In the genomic region with DNA sequence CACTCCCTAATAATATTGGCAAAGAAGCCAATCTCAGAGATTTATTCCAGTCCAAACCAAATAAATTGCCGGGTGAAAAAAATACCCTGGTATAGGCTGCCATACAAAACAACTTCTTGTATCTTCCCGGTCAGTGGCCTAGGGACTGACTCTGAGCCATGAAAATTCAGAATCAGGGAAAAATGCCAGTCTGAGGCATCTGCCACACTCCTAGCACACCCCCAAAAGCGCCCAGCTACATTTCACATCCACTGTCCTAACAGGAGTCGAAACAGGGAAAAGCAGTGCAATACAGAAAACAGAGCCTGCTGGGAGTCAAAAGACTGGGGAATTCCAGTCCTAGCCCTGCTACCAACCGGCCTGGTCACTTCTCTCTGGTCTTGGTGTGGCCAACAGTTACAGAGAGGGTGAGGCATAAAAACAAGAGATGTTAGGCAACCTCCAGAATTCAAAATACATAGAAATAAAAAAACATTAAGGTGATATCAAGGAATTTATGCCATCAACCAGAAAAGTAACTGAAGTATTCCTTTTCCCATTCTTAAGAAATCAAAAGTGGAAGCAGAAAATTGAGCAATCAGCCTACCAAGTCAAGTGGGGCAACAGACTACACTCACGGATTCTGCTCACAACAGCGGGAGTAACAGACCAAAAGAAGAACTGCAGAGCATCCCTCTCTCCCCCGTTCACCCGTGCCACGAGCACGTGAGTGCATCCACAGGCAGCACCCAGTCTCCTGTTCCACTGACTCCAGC, we compare ENCODE assay signal across 10 cellular contexts. TPM values are rescaled to one million over a fixed set of nuclear protein-coding genes. Genes with fewer than 3 reads are reported as not detected.
A peak's percentile ranks its signal among the peaks of the same experiment; 100 is the strongest.
DNase-seq lines count a peak whose midpoint lies in the region; TF ChIP-seq lines count a peak whose summit lies in the region.
"Had no signal": no experiment of that assay in that cellular context is flagged by ENCODE, and none has a peak within 500 bp of the region (broad histone marks: within the 10 kb centered on the region; RNA-seq: fewer than 3 reads in every experiment).

No MANE protein-coding gene starts in this region.

- H3K36me3 ChIP-seq in cardiac muscle cell (no peaks in the 10 kb centered on the region), rectal smooth muscle tissue (ENCODE audit: control insufficient read depth, insufficient read depth, low read length) (no peaks in the 10 kb centered on the region)

- H3K4me3 ChIP-seq in cardiac muscle cell (no peak overlapping the region), rectal smooth muscle tissue (ENCODE audit: low read length) (peak overlapping the region; percentile 29)

- H3K27me3 ChIP-seq in cardiac muscle cell (no peaks in the 10 kb centered on the region), rectal smooth muscle tissue (ENCODE audit: control insufficient read depth, insufficient read depth, low read length) (no peaks in the 10 kb centered on the region)

- DNase-seq in ELF-1 (ENCODE audit: low read depth, low spot score) = peak; percentile 60
- DNase-seq in amniotic epithelial cell (ENCODE audit: low read depth) = peak; percentile 90
- peak in 1 of 2 donors; percentile 81 for DNase-seq in cardiac muscle cell (ENCODE audit: low read depth in 1 of 2, low spot score in 1 of 2)
- no peak for DNase-seq in COR-L47 (lab: John Stamatoyannopoulos, UW)
- no peak for DNase-seq in stimulated activated naive CD4-positive, alpha-beta T cell (lab: John Stamatoyannopoulos, UW)
- DNase-seq in erythroblast (lab: John Stamatoyannopoulos, UW) = no peak
- DNase-seq in iPS-NIHi11 (ENCODE audit: low spot score) = no peak
- DNase-seq: amygdala, NCI-H2171 treated with DMSO at 0.1 percent for 48 hours had no signal

- no peak for TF ChIP-seq POLR2A in erythroblast (IDR thresholded peaks at IDR 0.05; ENCODE audit: low read length)

- TF ChIP-seq CTCF in cardiac muscle cell (IDR thresholded peaks at IDR 0.05; ENCODE audit: low read depth, low read length) = no peak

- H3K27ac ChIP-seq in cardiac muscle cell (peak overlapping the region; percentile 99), rectal smooth muscle tissue (ENCODE audit: low read depth, low read length) (peak overlapping the region; percentile 88)

- H3K9ac ChIP-seq in rectal smooth muscle tissue (ENCODE audit: low read length) = no peak overlapping the region

- H3K9me3 ChIP-seq in cardiac muscle cell (ENCODE audit: low read depth) = no peaks in the 10 kb centered on the region

- H3K4me1 ChIP-seq in cardiac muscle cell (ENCODE audit: low read depth) (peaks cover 44% of the 10 kb centered on the region), rectal smooth muscle tissue (ENCODE audit: control insufficient read depth, insufficient read depth, low read length) (peaks cover 41% of the 10 kb centered on the region)

RNA-seq across cellular contexts. Expression of a gene that starts 29.5 kb away (rescaled TPM):
- total RNA-seq in cardiac muscle cell = 16.3 and 31.9 TPM in 2 replicates
- polyA plus RNA-seq in cardiac muscle cell = 10.5 and 19.9 TPM in 2 replicates

Comparison
In these comparisons a context has a peak if more than half of its experiments do, and no peak if none do; other contexts are left out.
1. DNase-seq: peak in ELF-1 (single experiment) and amniotic epithelial cell (single experiment); none in COR-L47 (single experiment), stimulated activated naive CD4-positive, alpha-beta T cell (0 of 6), erythroblast (0 of 2) and iPS-NIHi11 (single experiment).